In genomic region chrX:80285131-80285773, GRCh38 we compare ENCODE assay signal across 9 cellular contexts.
DNase-seq lines count a peak whose midpoint lies in the region; ATAC-seq and TF ChIP-seq lines count a peak whose summit lies in the region.
"Had no signal": no experiment of that assay in that cellular context is flagged by ENCODE, and none has a peak within 500 bp of the region (broad histone marks: within the 10 kb centered on the region; RNA-seq: fewer than 3 reads in every experiment).

No MANE protein-coding gene starts in this region.

- POLR2A ChIA-PET in PC-3 (lab: Charles Lee; ENCODE audit: unreplicated experiment), result interaction anchor here (0.6 kb wide), 1 partner anchor 9 kb away, joined by 6 read pairs; no protein-coding TSS in a partner anchor

- H3K79me2 ChIP-seq in DND-41 (ENCODE audit: insufficient read depth, low read length) (no peaks in the 10 kb centered on the region), PC-3 (ENCODE audit: low read length) (no peaks in the 10 kb centered on the region)

- no peak overlapping the region for H3K9ac ChIP-seq in DND-41 (ENCODE audit: low read depth, low read length)
- H3K9ac ChIP-seq in PC-3 (ENCODE audit: low read length), result no peak overlapping the region

- no peak overlapping the region for H3K4me3 ChIP-seq in DND-41 (ENCODE audit: low read depth in 1 of 2, low read length in 2 of 2)
- H3K4me3 ChIP-seq in PC-3 (ENCODE audit: low read length), result no peak overlapping the region

- H3K27ac ChIP-seq in DND-41 (ENCODE audit: low read length), result no peak overlapping the region
- no peak overlapping the region for H3K27ac ChIP-seq in PC-3 (ENCODE audit: low read length)

- H3K36me3 ChIP-seq in DND-41 (ENCODE audit: insufficient read depth, low read length) (no peaks in the 10 kb centered on the region), PC-3 (ENCODE audit: low read depth, low read length) (no peaks in the 10 kb centered on the region)

- BruUV-seq in PC-3 (replicated peaks; lab: Mats Ljungman, UMichigan), result no TSS peak

- CTCF ChIA-PET in PC-3 (lab: Charles Lee), result no interaction called here

- DNase-seq in DND-41 (peak; percentile 19), PC-3 (peak; percentile 71), kidney tubule cell (ENCODE audit: low spot score) (peak; percentile 60), NCI-H2029 treated with DMSO at 0.1 percent for 48 hours (lab: John Stamatoyannopoulos, UW) (no peak), OCI-M2 (lab: John Stamatoyannopoulos, UW; ENCODE audit: unreplicated experiment) (no peak), DMS79 (lab: John Stamatoyannopoulos, UW) (no peak)
- no peak for DNase-seq in activated naive CD4-positive, alpha-beta T cell (lab: John Stamatoyannopoulos, UW)

- no peak overlapping the region for H2AFZ ChIP-seq in DND-41 (ENCODE audit: low read depth, low read length)
- no peak overlapping the region for H2AFZ ChIP-seq in PC-3 (ENCODE audit: low read length)

- no peaks in the 10 kb centered on the region for H3K9me2 ChIP-seq in PC-3 (replicated peaks; ENCODE audit: low read length)

- H3F3A ChIP-seq in PC-3 (ENCODE audit: low read length, unreplicated experiment), result no peaks in the 10 kb centered on the region

- no peaks in the 10 kb centered on the region for H4K20me1 ChIP-seq in DND-41 (ENCODE audit: insufficient read depth, low read length)
- no peaks in the 10 kb centered on the region for H4K20me1 ChIP-seq in PC-3 (ENCODE audit: low read length)

- ATAC-seq in DND-41 (ENCODE audit: insufficient read depth, low read depth) (0 out of 3 replicates have a peak, but pooled peaks have one; percentile 33), GM21786 (IDR thresholded peaks at IDR 0.05; ENCODE audit: unreplicated experiment) (peak; percentile 69), PC-3 (peak; percentile 80)
- ATAC-seq: stimulated activated effector memory CD8-positive, alpha-beta T cell treated with anti-CD3 and anti-CD28 coated beads, Interleukin-12 subunit alpha, Interleukin-12 subunit beta, amount 100 ng/mL, for 72 hours had no signal

- H3K9me3 ChIP-seq in DND-41 (ENCODE audit: insufficient read depth, low read length, severe bottlenecking) (no peaks in the 10 kb centered on the region), PC-3 (ENCODE audit: low read length) (no peaks in the 10 kb centered on the region)

- H3K4me1 ChIP-seq in DND-41 (ENCODE audit: insufficient read depth, low read length) (no peaks in the 10 kb centered on the region), PC-3 (ENCODE audit: insufficient read depth, low read length) (peaks cover 15% of the 10 kb centered on the region)

- H3K4me2 ChIP-seq in DND-41 (ENCODE audit: insufficient read depth, low read length) (no peak overlapping the region), PC-3 (ENCODE audit: low read length) (no peak overlapping the region)

- TF ChIP-seq CTCF in DND-41 (IDR thresholded peaks at IDR 0.05; ENCODE audit: borderline replicate concordance, extremely low read depth, low read length, poor library complexity, severe bottlenecking), result peak; percentile 61
- TF ChIP-seq CTCF in PC-3 (conservative IDR thresholded peaks at IDR 0.05; ENCODE audit: low read depth, low read length), result peak; percentile 88

- H3K27me3 ChIP-seq in DND-41 (ENCODE audit: insufficient read depth, low read length, poor library complexity) (no peaks in the 10 kb centered on the region), PC-3 (ENCODE audit: low read length) (no peaks in the 10 kb centered on the region)

- intact Hi-C loops in PC-3 (cut with micrococcal nuclease), result loop anchor here (1.0 to 10.0 kb wide), 3 partner anchors 48 to 810 kb away; no protein-coding TSS in a partner anchor

Comparison
In these comparisons a context has a peak if more than half of its experiments do, and no peak if none do; other contexts are left out.
1. DNase-seq: peak in DND-41 (single experiment), PC-3 (single experiment) and kidney tubule cell (single experiment); none in NCI-H2029 treated with DMSO at 0.1 percent for 48 hours (single experiment), OCI-M2 (single experiment), activated naive CD4-positive, alpha-beta T cell (0 of 4) and DMS79 (single experiment).
2. Peak in every context shown above with its lines, with median percentiles within 50 percentile points of each other: ATAC-seq.